ENCODE assay signal across 19 cellular contexts in the genomic region with DNA sequence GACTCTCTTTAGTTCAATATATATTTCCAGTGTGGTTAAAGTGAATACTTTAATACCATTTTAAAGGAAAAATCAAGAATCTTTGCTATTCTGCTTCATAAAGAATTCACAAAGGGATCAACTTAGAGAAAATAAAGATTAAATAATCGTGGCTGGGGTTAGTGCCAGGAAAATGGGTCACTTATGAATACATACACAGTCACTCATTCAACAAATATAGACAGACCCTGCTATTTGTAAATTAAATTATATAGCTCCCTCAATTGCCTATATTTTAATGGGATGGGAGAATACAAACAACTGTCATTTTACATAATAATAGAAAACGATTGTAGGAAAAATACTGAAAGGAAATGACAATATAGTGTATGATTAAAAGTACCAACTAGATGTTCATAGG.
"Had no signal": no experiment of that assay in that cellular context is flagged by ENCODE, and none has a peak within 500 bp of the region (broad histone marks: within the 10 kb centered on the region; RNA-seq: fewer than 3 reads in every experiment).

No MANE protein-coding gene starts in this region.

- H3K9ac ChIP-seq: SK-N-SH had no signal

- H3K9me3 ChIP-seq: MG63, SK-N-SH had no signal

- ATAC-seq: HepG2, Panc1 had no signal

- H3K27me3 ChIP-seq: MG63 had no signal

- DNase-seq: IMR-90, Karpas-422, KG1, MG63, NCI-H1092, NCI-H1417 treated with DMSO at 0.1 percent for 48 hours, NCI-H1694, NCI-H187 treated with DMSO at 0.1 percent for 48 hours, NCI-H2029 treated with DMSO at 0.1 percent for 48 hours, NCI-H2227 treated with DMSO at 0.1 percent for 48 hours, NCI-H524, NCI-H526 treated with DMSO at 0.1 percent for 48 hours, NCI-H774, SHP77, SK-N-SH, SW 1271 had no signal

- H3K4me2 ChIP-seq: SK-N-SH had no signal

- H3K27ac ChIP-seq: RWPE1 had no signal
